8 cellular contexts compared by ENCODE assay signal in the genomic region with DNA sequence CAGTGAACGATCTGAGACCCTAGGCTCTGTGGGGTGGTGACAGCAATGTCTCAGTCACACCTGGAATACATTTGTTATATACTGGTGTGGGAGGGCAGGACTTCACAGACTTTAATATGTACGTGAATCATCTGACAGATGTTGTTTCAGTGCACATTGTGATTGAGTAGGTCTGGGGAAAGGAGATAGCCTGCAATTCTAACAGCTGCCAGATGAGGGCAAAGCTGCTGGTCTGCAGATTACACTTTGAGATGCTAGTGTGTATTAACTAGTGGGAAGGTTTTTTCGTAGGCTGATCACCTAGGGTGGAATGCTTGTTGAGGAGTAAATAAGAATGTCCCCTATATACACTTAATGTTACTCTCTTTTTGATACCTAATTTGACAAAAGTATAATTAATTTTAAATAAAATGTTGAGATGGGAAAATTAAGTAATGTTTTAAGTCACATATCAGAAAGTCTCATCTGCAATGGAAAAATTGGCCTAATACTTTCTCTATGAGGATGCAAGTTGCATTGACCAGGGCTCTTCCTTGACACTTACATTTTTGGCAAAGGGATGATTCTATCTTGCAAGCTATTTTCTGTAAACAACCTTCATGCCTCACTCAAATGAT.
DNase-seq lines count a peak whose midpoint lies in the region; ATAC-seq, FAIRE-seq and TF ChIP-seq lines count a peak whose summit lies in the region.

No MANE protein-coding gene starts in this region.

- in situ Hi-C loops in gastrocnemius medialis (cut with MboI; ENCODE audit: low sequenced_read_pairs in 4 of 4), result no loop called here

- peak; percentile 12 for FAIRE-seq in endometrium (lab: Jason Lieb, UNC)

- DNase-seq in ELF-1 (ENCODE audit: low read depth, low spot score) (peak; percentile 46), NCI-H748 (lab: John Stamatoyannopoulos, UW; ENCODE audit: unreplicated experiment) (peak; percentile 37), gastrocnemius medialis (no peak), OCI-M2 (lab: John Stamatoyannopoulos, UW; ENCODE audit: unreplicated experiment) (no peak)

- no peak overlapping the region for H2AFZ ChIP-seq in neural cell (ENCODE audit: low read depth, low read length)

- no peaks in the 10 kb centered on the region for H3K27me3 ChIP-seq in neural cell (ENCODE audit: insufficient read depth, low read depth, low read length)
- H3K27me3 ChIP-seq in gastrocnemius medialis, result no peaks in the 10 kb centered on the region

- ATAC-seq in GM19397 (IDR thresholded peaks at IDR 0.05; ENCODE audit: unreplicated experiment), result peak; percentile 83
- peak; percentile 90 for ATAC-seq in HG03342 (IDR thresholded peaks at IDR 0.05; ENCODE audit: unreplicated experiment)
- no peak for ATAC-seq in gastrocnemius medialis

- H3K4me3 ChIP-seq in neural cell (ENCODE audit: low read length), result no peak overlapping the region
- no peak overlapping the region for H3K4me3 ChIP-seq in gastrocnemius medialis

- no peaks in the 10 kb centered on the region for H3K79me2 ChIP-seq in neural cell (replicated peaks; ENCODE audit: insufficient read depth, low read length)

- H3K27ac ChIP-seq in neural cell (ENCODE audit: low read length) (no peak overlapping the region), gastrocnemius medialis (no peak overlapping the region)

- TF ChIP-seq CTCF in neural cell (IDR thresholded peaks at IDR 0.05; ENCODE audit: poor library complexity, severe bottlenecking) (peak; percentile 76), gastrocnemius medialis (IDR thresholded peaks at IDR 0.05 in 4 of 5, conservative IDR thresholded peaks at IDR 0.05 in 1 of 5) (peak in 1 of 5 experiments; percentile 7)

- intact Hi-C loops in gastrocnemius medialis (cut with DNase I; ENCODE audit: low total_unique reads), result no loop called here

- no peaks in the 10 kb centered on the region for H3K9me3 ChIP-seq in neural cell (ENCODE audit: low read length)
- H3K9me3 ChIP-seq in gastrocnemius medialis, result no peaks in the 10 kb centered on the region

- no peaks in the 10 kb centered on the region for H3F3A ChIP-seq in neural cell (ENCODE audit: insufficient read depth, low read length, poor library complexity, severe bottlenecking)

- no peaks in the 10 kb centered on the region for H3K36me3 ChIP-seq in neural cell (ENCODE audit: insufficient read depth, low read length)
- no peaks in the 10 kb centered on the region for H3K36me3 ChIP-seq in gastrocnemius medialis

- no peak overlapping the region for H3K4me2 ChIP-seq in neural cell (ENCODE audit: low read length)

- no peak for TF ChIP-seq POLR2A in gastrocnemius medialis (IDR thresholded peaks at IDR 0.05)

- H3K9me2 ChIP-seq in neural cell (ENCODE audit: insufficient read depth, low read length), result no peaks in the 10 kb centered on the region

- TF ChIP-seq RAD21 in neural cell (conservative IDR thresholded peaks at IDR 0.05), result peak; percentile 66

- H3K4me1 ChIP-seq in gastrocnemius medialis, result no peaks in the 10 kb centered on the region

- TF ChIP-seq EP300 in neural cell (conservative IDR thresholded peaks at IDR 0.05; ENCODE audit: poor library complexity, severe bottlenecking), result no peak

- H3K9ac ChIP-seq in neural cell (ENCODE audit: low read length), result no peak overlapping the region

- H4K20me1 ChIP-seq in neural cell (ENCODE audit: insufficient read depth), result no peaks in the 10 kb centered on the region

TF ChIP-seq in neural cell, 6 proteins besides CTCF, POLR2A, EP300 and RAD21:
- TF ChIP-seq EZH2 (IDR thresholded peaks at IDR 0.05; ENCODE audit: borderline replicate concordance, insufficient read depth, low read length, poor library complexity, severe bottlenecking) (no peak), SMC3 (conservative IDR thresholded peaks at IDR 0.05; ENCODE audit: poor library complexity) (peak; percentile 79), TAF1 (IDR thresholded peaks at IDR 0.05; ENCODE audit: low read depth) (no peak)

Comparison
In these comparisons a context has a peak if more than half of its experiments do, and no peak if none do; other contexts are left out.
1. DNase-seq: peak in ELF-1 (single experiment) and NCI-H748 (single experiment); none in gastrocnemius medialis (0 of 2) and OCI-M2 (single experiment).
2. ATAC-seq: peak in GM19397 (single experiment) and HG03342 (single experiment); none in gastrocnemius medialis (0 of 2).